In genomic region chr12:107331471-107331870, GRCh38 we compare ENCODE assay signal across 20 cellular contexts.
DNase-seq lines count a peak whose midpoint lies in the region; ATAC-seq and TF ChIP-seq lines count a peak whose summit lies in the region.
"Had no signal": no experiment of that assay in that cellular context is flagged by ENCODE, and none has a peak within 500 bp of the region (broad histone marks: within the 10 kb centered on the region; RNA-seq: fewer than 3 reads in every experiment).

No MANE protein-coding gene starts in this region.

- no peak overlapping the region for H3T11ph ChIP-seq in H9 (ENCODE audit: low read length)

- no peak for ATAC-seq in activated naive CD8-positive, alpha-beta T cell treated with anti-CD3 and anti-CD28 coated beads, Interleukin-2, amount 50 U/mL, for 24 hours
- ATAC-seq in stimulated activated naive CD8-positive, alpha-beta T cell treated with anti-CD3 and anti-CD28 coated beads, Interleukin-15, amount 100 ng/mL, for 72 hours = no peak
- no peak for ATAC-seq in HG03025 (IDR thresholded peaks at IDR 0.05; ENCODE audit: low FRiP score, unreplicated experiment)
- no peak for ATAC-seq in GM21717 (IDR thresholded peaks at IDR 0.05; ENCODE audit: unreplicated experiment)
- ATAC-seq: HepG2, SK-N-SH treated with all-trans-retinoic acid at 6 μM for 48 hours had no signal

- no peak overlapping the region for H3K18ac ChIP-seq in H9 (ENCODE audit: insufficient read length, low read depth, low read length)

- peak overlapping the region; percentile 36 for H3K4me3 ChIP-seq in Jurkat, Clone E6-1 (ENCODE audit: low read length)
- H3K4me3 ChIP-seq: GM23248 had no signal

- no peak overlapping the region for H4K91ac ChIP-seq in H9 (ENCODE audit: insufficient read length, low read depth, low read length)

- H3K9me3 ChIP-seq in H9 (ENCODE audit: control insufficient read depth, low read depth, low read length) = no peaks in the 10 kb centered on the region

- H4K5ac ChIP-seq in H9 (ENCODE audit: insufficient read length, low read depth, low read length) = no peak overlapping the region

- peaks cover 10% of the 10 kb centered on the region for H3K9me3 Mint-ChIP-seq in activated CD4-positive, alpha-beta T cell treated with anti-CD3 and anti-CD28 coated beads, Interleukin-2, amount 10 ng/mL, durations not matched to agents 24 days and 14 days
- no peaks in the 10 kb centered on the region for H3K9me3 Mint-ChIP-seq in activated naive CD8-positive, alpha-beta T cell treated with anti-CD3 and anti-CD28 coated beads, Interleukin-2, amount 50 U/mL, for 24 hours
- H3K9me3 Mint-ChIP-seq in stimulated activated naive CD8-positive, alpha-beta T cell treated with anti-CD3 and anti-CD28 coated beads, Interleukin-15, amount 100 ng/mL, for 72 hours = peaks cover 0 to 4% of the 10 kb centered on the region in 2 donors
- no peaks in the 10 kb centered on the region for H3K9me3 Mint-ChIP-seq in H9

- H3K27me3 Mint-ChIP-seq in activated CD4-positive, alpha-beta T cell treated with anti-CD3 and anti-CD28 coated beads, Interleukin-2, amount 10 ng/mL, durations not matched to agents 24 days and 14 days = no peaks in the 10 kb centered on the region
- H3K27me3 Mint-ChIP-seq in activated naive CD8-positive, alpha-beta T cell treated with anti-CD3 and anti-CD28 coated beads, Interleukin-2, amount 50 U/mL, for 24 hours = no peaks in the 10 kb centered on the region
- H3K27me3 Mint-ChIP-seq in stimulated activated naive CD8-positive, alpha-beta T cell treated with anti-CD3 and anti-CD28 coated beads, Interleukin-15, amount 100 ng/mL, for 72 hours = no peaks in the 10 kb centered on the region
- H3K27me3 Mint-ChIP-seq in H9 (ENCODE audit: low read depth) = peaks cover 19% of the 10 kb centered on the region

- no peak overlapping the region for H3K4me3 Mint-ChIP-seq in activated CD4-positive, alpha-beta T cell treated with anti-CD3 and anti-CD28 coated beads, Interleukin-2, amount 10 ng/mL, durations not matched to agents 24 days and 14 days
- H3K4me3 Mint-ChIP-seq in activated naive CD8-positive, alpha-beta T cell treated with anti-CD3 and anti-CD28 coated beads, Interleukin-2, amount 50 U/mL, for 24 hours = no peak overlapping the region
- H3K4me3 Mint-ChIP-seq in stimulated activated naive CD8-positive, alpha-beta T cell treated with anti-CD3 and anti-CD28 coated beads, Interleukin-15, amount 100 ng/mL, for 72 hours = peak overlapping the region; percentile 38 to 53
- no peak overlapping the region for H3K4me3 Mint-ChIP-seq in H9

- no peak overlapping the region for H2AFZ ChIP-seq in H9 (ENCODE audit: low read length)
- H2AFZ ChIP-seq: GM23248 had no signal

- H4K8ac ChIP-seq in H9 (replicated peaks; ENCODE audit: insufficient read length, low read depth, low read length) = no peak overlapping the region

- H3K56ac ChIP-seq in H9 (ENCODE audit: insufficient read length, low read depth, low read length) = no peak overlapping the region

- no peak for DNase-seq in activated CD4-positive, alpha-beta T cell treated with anti-CD3 and anti-CD28 coated beads, Interleukin-2, amount 10 ng/mL, durations not matched to agents 24 days and 14 days
- no peak for DNase-seq in activated CD4-positive, alpha-beta T cell treated with anti-CD3 and anti-CD28 coated beads, Interleukin-2, amount 50 U/mL, for 4 hours
- no peak for DNase-seq in Jurkat, Clone E6-1 (ENCODE audit: low read depth, low spot score)
- no peak for DNase-seq in activated naive CD8-positive, alpha-beta T cell treated with anti-CD3 and anti-CD28 coated beads, Interleukin-2, amount 50 U/mL, for 24 hours
- no peak for DNase-seq in stimulated activated naive CD8-positive, alpha-beta T cell treated with anti-CD3 and anti-CD28 coated beads, Interleukin-15, amount 100 ng/mL, for 72 hours
- no peak for DNase-seq in H9
- DNase-seq: C1 segment of cervical spinal cord, GM23248, KG1, NCI-H1105 treated with DMSO at 0.1 percent for 48 hours, NCI-H1694 treated with DMSO at 0.1 percent for 48 hours, NCI-H2107, NCI-H510A treated with DMSO at 0.1 percent for 48 hours, OCI-M1, RPMI8226, SHP77 treated with DMSO at 0.1 percent for 48 hours had no signal

- no peaks in the 10 kb centered on the region for H3K27me3 ChIP-seq in H9 (ENCODE audit: insufficient read depth, low read length)

- no peaks in the 10 kb centered on the region for H3K4me1 ChIP-seq in H9 (ENCODE audit: insufficient read depth, low read length)

- WGBS in H9 (ENCODE audit: extremely low coverage, insufficient read length, low lambda C conversion rate) = no CpG with 5 or more reads among the region's 9 CpGs

- peak overlapping the region; percentile 54 for H3K27ac Mint-ChIP-seq in activated CD4-positive, alpha-beta T cell treated with anti-CD3 and anti-CD28 coated beads, Interleukin-2, amount 10 ng/mL, durations not matched to agents 24 days and 14 days
- peak overlapping the region; percentile 87 for H3K27ac Mint-ChIP-seq in activated naive CD8-positive, alpha-beta T cell treated with anti-CD3 and anti-CD28 coated beads, Interleukin-2, amount 50 U/mL, for 24 hours
- no peak overlapping the region for H3K27ac Mint-ChIP-seq in stimulated activated naive CD8-positive, alpha-beta T cell treated with anti-CD3 and anti-CD28 coated beads, Interleukin-15, amount 100 ng/mL, for 72 hours
- no peak overlapping the region for H3K27ac Mint-ChIP-seq in H9

- no peak overlapping the region for H3K4me2 ChIP-seq in H9 (ENCODE audit: insufficient read depth, insufficient read length, low read length)

- H2AK5ac ChIP-seq in H9 (ENCODE audit: insufficient read length, low read length) = no peak overlapping the region

- H2BK12ac ChIP-seq in H9 (ENCODE audit: insufficient read length, low read depth, low read length) = no peak overlapping the region

- no peak for TF ChIP-seq CTCF in H9 (conservative IDR thresholded peaks at IDR 0.05)

- no peak overlapping the region for H2BK120ac ChIP-seq in H9 (ENCODE audit: low read depth, low read length, poor library complexity, severe bottlenecking)

- H3K79me1 ChIP-seq in H9 (ENCODE audit: insufficient read depth, low read depth, low read length, poor library complexity, severe bottlenecking) = no peaks in the 10 kb centered on the region

- no peaks in the 10 kb centered on the region for H3K23me2 ChIP-seq in H9 (ENCODE audit: insufficient read length, low read depth, low read length, poor library complexity, severe bottlenecking)

- no peak overlapping the region for H3K14ac ChIP-seq in H9 (ENCODE audit: insufficient read depth, low read length)

- H3K79me2 ChIP-seq in H9 (ENCODE audit: insufficient read depth, low read length) = no peaks in the 10 kb centered on the region

- H3K36me3 Mint-ChIP-seq in activated CD4-positive, alpha-beta T cell treated with anti-CD3 and anti-CD28 coated beads, Interleukin-2, amount 10 ng/mL, durations not matched to agents 24 days and 14 days (ENCODE audit: low read depth) = peaks cover 35% of the 10 kb centered on the region
- peaks cover 20% of the 10 kb centered on the region for H3K36me3 Mint-ChIP-seq in activated naive CD8-positive, alpha-beta T cell treated with anti-CD3 and anti-CD28 coated beads, Interleukin-2, amount 50 U/mL, for 24 hours (ENCODE audit: low read depth)
- no peaks in the 10 kb centered on the region for H3K36me3 Mint-ChIP-seq in H9 (ENCODE audit: insufficient read depth in 1 of 3, low read depth in 3 of 3)

- no peak overlapping the region for H2BK5ac ChIP-seq in H9 (ENCODE audit: insufficient read length, low read length)

- no peaks in the 10 kb centered on the region for H4K20me1 ChIP-seq in H9 (ENCODE audit: control insufficient read depth, insufficient read depth, insufficient read length)

- no peak overlapping the region for H2BK15ac ChIP-seq in H9 (ENCODE audit: low read depth, low read length)

- H3K23ac ChIP-seq in H9 (ENCODE audit: insufficient read length, low read depth, low read length) = no peak overlapping the region

- H3K4me1 Mint-ChIP-seq in activated CD4-positive, alpha-beta T cell treated with anti-CD3 and anti-CD28 coated beads, Interleukin-2, amount 10 ng/mL, durations not matched to agents 24 days and 14 days = peaks cover 74% of the 10 kb centered on the region
- peaks cover 90% of the 10 kb centered on the region for H3K4me1 Mint-ChIP-seq in activated naive CD8-positive, alpha-beta T cell treated with anti-CD3 and anti-CD28 coated beads, Interleukin-2, amount 50 U/mL, for 24 hours
- peaks cover 97% of the 10 kb centered on the region for H3K4me1 Mint-ChIP-seq in stimulated activated naive CD8-positive, alpha-beta T cell treated with anti-CD3 and anti-CD28 coated beads, Interleukin-15, amount 100 ng/mL, for 72 hours
- H3K4me1 Mint-ChIP-seq in H9 = peaks cover 20 to 31% of the 10 kb centered on the region in 2 experiments

- intact Hi-C loops in activated CD4-positive, alpha-beta T cell treated with anti-CD3 and anti-CD28 coated beads, Interleukin-2, amount 10 ng/mL, durations not matched to agents 24 days and 14 days (cut with micrococcal nuclease) = no loop called here

- no peak overlapping the region for H3K4ac ChIP-seq in H9 (ENCODE audit: low read depth, low read length)

- no peak overlapping the region for H3K9ac ChIP-seq in H9 (ENCODE audit: extremely low read depth, insufficient read length, low read length)
- H3K9ac ChIP-seq: GM23248 had no signal

- no peak overlapping the region for H3K27ac ChIP-seq in H9 (ENCODE audit: insufficient read length, low read depth, low read length)
- H3K27ac ChIP-seq: GM23248 had no signal

- H2BK20ac ChIP-seq in H9 (ENCODE audit: low read depth, low read length, poor library complexity, severe bottlenecking) = no peak overlapping the region

Comparison
In these comparisons a context has a peak if more than half of its experiments do, and no peak if none do; other contexts are left out.
1. H3K27ac Mint-ChIP-seq: peak in activated CD4-positive, alpha-beta T cell treated with anti-CD3 and anti-CD28 coated beads, Interleukin-2, amount 10 ng/mL, durations not matched to agents 24 days and 14 days (single experiment) and activated naive CD8-positive, alpha-beta T cell treated with anti-CD3 and anti-CD28 coated beads, Interleukin-2, amount 50 U/mL, for 24 hours (single experiment); none in stimulated activated naive CD8-positive, alpha-beta T cell treated with anti-CD3 and anti-CD28 coated beads, Interleukin-15, amount 100 ng/mL, for 72 hours (0 of 2) and H9 (0 of 3).
2. H3K4me3 Mint-ChIP-seq: peak in stimulated activated naive CD8-positive, alpha-beta T cell treated with anti-CD3 and anti-CD28 coated beads, Interleukin-15, amount 100 ng/mL, for 72 hours (2 of 2); none in activated CD4-positive, alpha-beta T cell treated with anti-CD3 and anti-CD28 coated beads, Interleukin-2, amount 10 ng/mL, durations not matched to agents 24 days and 14 days (single experiment), activated naive CD8-positive, alpha-beta T cell treated with anti-CD3 and anti-CD28 coated beads, Interleukin-2, amount 50 U/mL, for 24 hours (single experiment) and H9 (0 of 2).